ENCODE assay signal across 14 cellular contexts in the genomic region with DNA sequence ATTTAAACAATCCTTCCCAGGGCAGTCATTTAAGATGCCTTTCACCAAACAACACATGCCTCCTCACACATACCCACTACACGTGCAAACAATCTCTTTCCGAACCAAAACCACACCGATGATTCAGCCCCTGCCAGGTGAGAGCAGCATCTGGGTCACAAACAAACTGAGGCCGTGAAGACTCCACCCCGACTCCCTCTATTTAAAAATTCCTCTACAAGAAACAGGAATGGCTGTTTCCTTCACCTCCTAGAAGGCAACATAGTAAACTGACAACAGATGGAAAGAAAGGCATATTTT. TPM values are rescaled to one million over a fixed set of nuclear protein-coding genes. Genes with fewer than 3 reads are reported as not detected.
DNase-seq lines count a peak whose midpoint lies in the region; ATAC-seq and TF ChIP-seq lines count a peak whose summit lies in the region.
"Had no signal": no experiment of that assay in that cellular context is flagged by ENCODE, and none has a peak within 500 bp of the region (broad histone marks: within the 10 kb centered on the region; RNA-seq: fewer than 3 reads in every experiment).

No MANE protein-coding gene starts in this region.

- no peak overlapping the region for H3K4me3 Mint-ChIP-seq in activated CD4-positive, alpha-beta T cell treated with anti-CD3 and anti-CD28 coated beads, Interleukin-2, amount 10 ng/mL, durations not matched to agents 24 days and 14 days

- no peaks in the 10 kb centered on the region for H3K27me3 ChIP-seq in suprapubic skin
- H3K27me3 ChIP-seq: neutrophil, SJSA1 had no signal

- no peak overlapping the region for H3K4me3 ChIP-seq in suprapubic skin
- H3K4me3 ChIP-seq: SJSA1 had no signal

- H3K36me3 ChIP-seq in suprapubic skin: no peaks in the 10 kb centered on the region
- H3K36me3 ChIP-seq: neutrophil had no signal

- H3K27me3 Mint-ChIP-seq in activated CD4-positive, alpha-beta T cell treated with anti-CD3 and anti-CD28 coated beads, Interleukin-2, amount 10 ng/mL, durations not matched to agents 24 days and 14 days: peaks cover 9% of the 10 kb centered on the region
- H3K27me3 Mint-ChIP-seq: stimulated activated naive B cell treated with anti-CD40 and anti-IgM and Interleukin-4, amounts not matched to agents 10 μg/mL and 1 μg/mL and 100 μg/mL, for 72 hours had no signal

- TF ChIP-seq CTCF in VCaP (conservative IDR thresholded peaks at IDR 0.05): no peak
- no peak for TF ChIP-seq CTCF in suprapubic skin (IDR thresholded peaks at IDR 0.05)

- intact Hi-C loops in activated CD4-positive, alpha-beta T cell treated with anti-CD3 and anti-CD28 coated beads, Interleukin-2, amount 10 ng/mL, durations not matched to agents 24 days and 14 days (cut with micrococcal nuclease): no loop called here

- no peaks in the 10 kb centered on the region for H3K9me3 Mint-ChIP-seq in activated CD4-positive, alpha-beta T cell treated with anti-CD3 and anti-CD28 coated beads, Interleukin-2, amount 10 ng/mL, durations not matched to agents 24 days and 14 days
- H3K9me3 Mint-ChIP-seq: stimulated activated naive B cell treated with anti-CD40 and anti-IgM and Interleukin-4, amounts not matched to agents 10 μg/mL and 1 μg/mL and 100 μg/mL, for 72 hours had no signal

- peaks cover 19% of the 10 kb centered on the region for H3K4me1 Mint-ChIP-seq in activated CD4-positive, alpha-beta T cell treated with anti-CD3 and anti-CD28 coated beads, Interleukin-2, amount 10 ng/mL, durations not matched to agents 24 days and 14 days

- ATAC-seq in left lobe of liver: peak; percentile 0
- ATAC-seq: stimulated activated naive B cell treated with anti-CD40 and anti-IgM and Interleukin-4, amounts not matched to agents 10 μg/mL and 1 μg/mL and 100 μg/mL, for 72 hours had no signal

- no peak for TF ChIP-seq POLR2A in suprapubic skin (IDR thresholded peaks at IDR 0.05)

- TF ChIP-seq EP300 in suprapubic skin (IDR thresholded peaks at IDR 0.05): no peak

- no peaks in the 10 kb centered on the region for H3K36me3 Mint-ChIP-seq in activated CD4-positive, alpha-beta T cell treated with anti-CD3 and anti-CD28 coated beads, Interleukin-2, amount 10 ng/mL, durations not matched to agents 24 days and 14 days (ENCODE audit: low read depth)

- 64% methylated on average over 5 of the region's 5 CpGs for WGBS in suprapubic skin

- no peaks in the 10 kb centered on the region for H3K9me3 ChIP-seq in suprapubic skin
- H3K9me3 ChIP-seq: neutrophil, SJSA1 had no signal

- peaks cover 60% of the 10 kb centered on the region for H3K4me1 ChIP-seq in suprapubic skin

- H3K27ac ChIP-seq in VCaP (peak overlapping the region; percentile 99), suprapubic skin (peak overlapping the region; percentile 80)
- H3K27ac ChIP-seq: neutrophil, SJSA1 had no signal

- DNase-seq in activated CD4-positive, alpha-beta T cell treated with anti-CD3 and anti-CD28 coated beads for 48 hours: peak; percentile 17
- DNase-seq in activated CD4-positive, alpha-beta T cell treated with anti-CD3 and anti-CD28 coated beads, Interleukin-2, amount 10 ng/mL, durations not matched to agents 24 days and 14 days: no peak
- DNase-seq in left lobe of liver (ENCODE audit: low spot score) (no peak), suprapubic skin (ENCODE audit: low spot score in 2 of 2) (no peak), NCI-H1417 (lab: John Stamatoyannopoulos, UW) (no peak), G401 (ENCODE audit: low spot score) (no peak), NCI-H2196 treated with DMSO at 0.1 percent for 48 hours (lab: John Stamatoyannopoulos, UW; ENCODE audit: unreplicated experiment) (no peak)
- DNase-seq: NCI-H82; stimulated activated naive B cell treated with anti-CD40 and anti-IgM and Interleukin-4, amounts not matched to agents 10 μg/mL and 1 μg/mL and 100 μg/mL, for 72 hours had no signal

- in situ Hi-C loops in G401 (cut with HindIII; ENCODE audit: low sequenced_read_pairs): no loop called here

- H3K27ac Mint-ChIP-seq in activated CD4-positive, alpha-beta T cell treated with anti-CD3 and anti-CD28 coated beads, Interleukin-2, amount 10 ng/mL, durations not matched to agents 24 days and 14 days: no peak overlapping the region

RNA-seq across cellular contexts. Expression of a gene that starts 8.6 kb away (rescaled TPM):
- 34.8 and 40.7 TPM in 2 replicates for total RNA-seq in activated CD4-positive, alpha-beta T cell treated with anti-CD3 and anti-CD28 coated beads, Interleukin-2, amount 10 ng/mL, durations not matched to agents 24 days and 14 days
- total RNA-seq in left lobe of liver: 984 TPM
- total RNA-seq in suprapubic skin: 100 to 1,000 TPM; 103 to 258 (median 147) TPM
- not detected in 2 replicates for total RNA-seq in G401 (2014; rRNA removed; shearing (Covaris generic))

RNA-seq across cellular contexts. Expression of a gene that starts 32.4 kb away (rescaled TPM):
- not detected in 2 replicates for total RNA-seq in activated CD4-positive, alpha-beta T cell treated with anti-CD3 and anti-CD28 coated beads, Interleukin-2, amount 10 ng/mL, durations not matched to agents 24 days and 14 days
- not detected for total RNA-seq in left lobe of liver
- total RNA-seq in suprapubic skin: not detected
- total RNA-seq in G401 (2014; rRNA removed; shearing (Covaris generic)): not detected in 2 replicates
- total RNA-seq: A673, kidney epithelial cell, SJSA1 had no signal

Comparison
In these comparisons a context has a peak if more than half of its experiments do, and no peak if none do; other contexts are left out.
1. RNA of a gene that starts 8.6 kb away (total RNA-seq): 984 TPM in left lobe of liver (single experiment), 103 to 258 TPM in suprapubic skin and 34.8 to 40.7 TPM in activated CD4-positive, alpha-beta T cell treated with anti-CD3 and anti-CD28 coated beads, Interleukin-2, amount 10 ng/mL, durations not matched to agents 24 days and 14 days; not detected in G401; every median in the first group is over 10 times any median in the second.